33 cellular contexts compared by ENCODE assay signal in genomic region chr2:117938611-117939010, GRCh38.
"Had no signal": no experiment of that assay in that cellular context is flagged by ENCODE, and none has a peak within 500 bp of the region (broad histone marks: within the 10 kb centered on the region; RNA-seq: fewer than 3 reads in every experiment).

No MANE protein-coding gene starts in this region.

- H3K4me2 ChIP-seq: KMS-11, SK-N-SH had no signal

- H3K9me3 Mint-ChIP-seq: activated B cell treated with CpG ODN at 0.5 μM for 24 hours; activated CD4-positive, alpha-beta memory T cell treated with anti-CD3 and anti-CD28 coated beads, Interleukin-2, amount 10 ng/mL, durations not matched to agents 7 days and 5 days; activated naive CD4-positive, alpha-beta T cell treated with anti-CD3 and anti-CD28 coated beads, Interleukin-2, amount 50 U/mL, for 24 hours; activated naive CD8-positive, alpha-beta T cell treated with anti-CD3 and anti-CD28 coated beads, Interleukin-2, amount 10 ng/mL, durations not matched to agents 7 days and 5 days; T-cell had no signal

- DNase-seq: activated B cell treated with CpG ODN at 0.5 μM for 24 hours; activated CD4-positive, alpha-beta memory T cell treated with anti-CD3 and anti-CD28 coated beads, Interleukin-2, amount 10 ng/mL, durations not matched to agents 7 days and 5 days; activated CD4-positive, alpha-beta T cell treated with anti-CD3 and anti-CD28 coated beads for 4 hours; activated CD4-positive, alpha-beta T cell treated with anti-CD3 and anti-CD28 coated beads, Interleukin-2, amount 50 U/mL, for 1 hour; activated CD4-positive, CD25-positive, alpha-beta regulatory T cell treated with anti-CD3 and anti-CD28 coated beads, Interleukin-2, amount 50 U/mL, for 72 hours; activated CD8-positive, alpha-beta memory T cell treated with anti-CD3 and anti-CD28 coated beads for 24 hours; activated CD8-positive, alpha-beta memory T cell treated with anti-CD3 and anti-CD28 coated beads, Interleukin-2, amount 10 ng/mL, durations not matched to agents 7 days and 5 days; activated CD8-positive, alpha-beta memory T cell treated with anti-CD3 and anti-CD28 coated beads, Interleukin-2, amount 50 U/mL, for 48 hours; activated effector memory CD4-positive, alpha-beta T cell treated with Interleukin-2 at 50 U/mL for 16 hours; activated naive CD8-positive, alpha-beta T cell treated with anti-CD3 and anti-CD28 coated beads, Interleukin-2, amount 10 ng/mL, durations not matched to agents 7 days and 5 days; activated T-cell treated with anti-CD3 and anti-CD28 coated beads, Interleukin-2, amount 50 U/mL, for 48 hours; amygdala; MM.1S; MV-4-11; NCI-H1092; NCI-H1436 treated with DMSO at 0.1 percent for 48 hours; NCI-H1694 treated with DMSO at 0.1 percent for 48 hours; NCI-H2029; NCI-H345; NCI-H524 treated with DMSO at 0.1 percent for 48 hours; RPMI8226; SHP77 treated with DMSO at 0.1 percent for 48 hours; SK-N-SH; T-cell; T-helper 2 cell; T-helper 9 cell had no signal

- ATAC-seq: activated CD8-positive, alpha-beta memory T cell treated with anti-CD3 and anti-CD28 coated beads, Interleukin-2, amount 10 ng/mL, durations not matched to agents 7 days and 5 days; Panc1; T-cell had no signal

- H3K27me3 ChIP-seq: ascending aorta, cardiac muscle cell, SJSA1 had no signal

- H3K4me1 ChIP-seq: ascending aorta, SJSA1 had no signal

- H3K27ac ChIP-seq: ascending aorta, cardiac muscle cell, KMS-11, SJSA1, VCaP had no signal

- H3K4me1 Mint-ChIP-seq: activated B cell treated with CpG ODN at 0.5 μM for 24 hours; activated CD4-positive, alpha-beta memory T cell treated with anti-CD3 and anti-CD28 coated beads, Interleukin-2, amount 10 ng/mL, durations not matched to agents 7 days and 5 days; activated CD8-positive, alpha-beta memory T cell treated with anti-CD3 and anti-CD28 coated beads, Interleukin-2, amount 10 ng/mL, durations not matched to agents 7 days and 5 days; activated naive CD4-positive, alpha-beta T cell treated with anti-CD3 and anti-CD28 coated beads, Interleukin-2, amount 50 U/mL, for 24 hours; T-cell had no signal

- H3K4me3 ChIP-seq: ascending aorta, cardiac muscle cell, SJSA1 had no signal

- H3K27ac Mint-ChIP-seq: activated B cell treated with CpG ODN at 0.5 μM for 24 hours; activated CD4-positive, alpha-beta memory T cell treated with anti-CD3 and anti-CD28 coated beads, Interleukin-2, amount 10 ng/mL, durations not matched to agents 7 days and 5 days; activated CD8-positive, alpha-beta memory T cell treated with anti-CD3 and anti-CD28 coated beads, Interleukin-2, amount 10 ng/mL, durations not matched to agents 7 days and 5 days; activated naive CD4-positive, alpha-beta T cell treated with anti-CD3 and anti-CD28 coated beads, Interleukin-2, amount 50 U/mL, for 24 hours; activated naive CD8-positive, alpha-beta T cell treated with anti-CD3 and anti-CD28 coated beads, Interleukin-2, amount 10 ng/mL, durations not matched to agents 7 days and 5 days; T-cell had no signal

- H3K27me3 Mint-ChIP-seq: activated B cell treated with CpG ODN at 0.5 μM for 24 hours; activated CD4-positive, alpha-beta memory T cell treated with anti-CD3 and anti-CD28 coated beads, Interleukin-2, amount 10 ng/mL, durations not matched to agents 7 days and 5 days; activated CD8-positive, alpha-beta memory T cell treated with anti-CD3 and anti-CD28 coated beads, Interleukin-2, amount 10 ng/mL, durations not matched to agents 7 days and 5 days; activated naive CD4-positive, alpha-beta T cell treated with anti-CD3 and anti-CD28 coated beads, Interleukin-2, amount 50 U/mL, for 24 hours; activated naive CD8-positive, alpha-beta T cell treated with anti-CD3 and anti-CD28 coated beads, Interleukin-2, amount 10 ng/mL, durations not matched to agents 7 days and 5 days; T-cell had no signal

- H3K4me3 Mint-ChIP-seq: activated B cell treated with CpG ODN at 0.5 μM for 24 hours; activated CD4-positive, alpha-beta memory T cell treated with anti-CD3 and anti-CD28 coated beads, Interleukin-2, amount 10 ng/mL, durations not matched to agents 7 days and 5 days; activated CD8-positive, alpha-beta memory T cell treated with anti-CD3 and anti-CD28 coated beads, Interleukin-2, amount 10 ng/mL, durations not matched to agents 7 days and 5 days; activated naive CD4-positive, alpha-beta T cell treated with anti-CD3 and anti-CD28 coated beads, Interleukin-2, amount 50 U/mL, for 24 hours; activated naive CD8-positive, alpha-beta T cell treated with anti-CD3 and anti-CD28 coated beads, Interleukin-2, amount 10 ng/mL, durations not matched to agents 7 days and 5 days; T-cell had no signal

- H3K9me3 ChIP-seq: ascending aorta, SJSA1, SK-N-SH had no signal

- H3K9ac ChIP-seq: KMS-11, SK-N-SH had no signal
